ENCODE assay signal across 11 cellular contexts in genomic region chr18:76467371-76468190, GRCh38. TPM values are rescaled to one million over a fixed set of nuclear protein-coding genes. Genes with fewer than 3 reads are reported as not detected.
DNase-seq lines count a peak whose midpoint lies in the region; ATAC-seq and TF ChIP-seq lines count a peak whose summit lies in the region.
"Had no signal": no experiment of that assay in that cellular context is flagged by ENCODE, and none has a peak within 500 bp of the region (broad histone marks: within the 10 kb centered on the region; RNA-seq: fewer than 3 reads in every experiment).

No MANE protein-coding gene starts in this region.

- H3K9me3 Mint-ChIP-seq in mesothelial cell of epicardium = no peaks in the 10 kb centered on the region
- H3K9me3 Mint-ChIP-seq in activated T-helper 2 cell treated with anti-CD3 and anti-CD28 coated beads, Interferon-gamma antibody, Interleukin-2, Interleukin-4, amounts not matched to agents 10 μg/mL and 5 μg/mL and 100 μg/mL, durations not matched to agents 14 hours and 24 hours and 36 hours = no peaks in the 10 kb centered on the region

- H3K9me3 ChIP-seq in BLaER1 (no peaks in the 10 kb centered on the region), adrenal gland (replicated peaks in 1 of 3) (no peaks in the 10 kb centered on the region)

- H3K4me3 ChIP-seq in BLaER1 (no peak overlapping the region), adrenal gland (no peak overlapping the region)

- H3K36me3 ChIP-seq in BLaER1 (peaks cover 51% of the 10 kb centered on the region), adrenal gland (replicated peaks in 1 of 2) (no peaks in the 10 kb centered on the region)

- peak overlapping the region; percentile 53 for H3K27ac Mint-ChIP-seq in mesothelial cell of epicardium
- H3K27ac Mint-ChIP-seq in activated T-helper 2 cell treated with anti-CD3 and anti-CD28 coated beads, Interferon-gamma antibody, Interleukin-2, Interleukin-4, amounts not matched to agents 10 μg/mL and 5 μg/mL and 100 μg/mL, durations not matched to agents 14 hours and 24 hours and 36 hours = no peak overlapping the region

- H3K27me3 Mint-ChIP-seq in mesothelial cell of epicardium (ENCODE audit: low read depth) = no peaks in the 10 kb centered on the region
- peaks cover 7% of the 10 kb centered on the region for H3K27me3 Mint-ChIP-seq in activated T-helper 2 cell treated with anti-CD3 and anti-CD28 coated beads, Interferon-gamma antibody, Interleukin-2, Interleukin-4, amounts not matched to agents 10 μg/mL and 5 μg/mL and 100 μg/mL, durations not matched to agents 14 hours and 24 hours and 36 hours (ENCODE audit: low read depth)

- H3K4me3 Mint-ChIP-seq in mesothelial cell of epicardium = no peak overlapping the region
- H3K4me3 Mint-ChIP-seq in activated T-helper 2 cell treated with anti-CD3 and anti-CD28 coated beads, Interferon-gamma antibody, Interleukin-2, Interleukin-4, amounts not matched to agents 10 μg/mL and 5 μg/mL and 100 μg/mL, durations not matched to agents 14 hours and 24 hours and 36 hours (ENCODE audit: low read depth) = no peak overlapping the region

- H3K27ac ChIP-seq in BLaER1 (peak overlapping the region; percentile 66), adrenal gland (peak overlapping the region in 2 of 5 donors; percentile 15 to 28)

- WGBS in adrenal gland, 4 donors = 26 to 70% (median 43%) methylated on average over 10 to 19 of the region's 19 CpGs

- TF ChIP-seq POLR2A in adrenal gland (IDR thresholded peaks at IDR 0.05) = no peak

- peak overlapping the region; percentile 74 for H3K4me2 ChIP-seq in BLaER1

- peak overlapping the region; percentile 53; the same call in 1 of the 2 replicates for H3K9ac ChIP-seq in BLaER1

- peaks cover 5% of the 10 kb centered on the region for H3K36me3 Mint-ChIP-seq in mesothelial cell of epicardium
- H3K36me3 Mint-ChIP-seq in activated T-helper 2 cell treated with anti-CD3 and anti-CD28 coated beads, Interferon-gamma antibody, Interleukin-2, Interleukin-4, amounts not matched to agents 10 μg/mL and 5 μg/mL and 100 μg/mL, durations not matched to agents 14 hours and 24 hours and 36 hours (ENCODE audit: low read depth) = no peaks in the 10 kb centered on the region

- no peak for TF ChIP-seq CTCF in adrenal gland (IDR thresholded peaks at IDR 0.05)
- no peak for TF ChIP-seq CTCF in mesothelial cell of epicardium (IDR thresholded peaks at IDR 0.05; ENCODE audit: unreplicated experiment)

- H3K27me3 ChIP-seq in BLaER1 (no peaks in the 10 kb centered on the region), adrenal gland (no peaks in the 10 kb centered on the region)

- H3K4me1 Mint-ChIP-seq in mesothelial cell of epicardium = peaks cover 32% of the 10 kb centered on the region
- H3K4me1 Mint-ChIP-seq in activated T-helper 2 cell treated with anti-CD3 and anti-CD28 coated beads, Interferon-gamma antibody, Interleukin-2, Interleukin-4, amounts not matched to agents 10 μg/mL and 5 μg/mL and 100 μg/mL, durations not matched to agents 14 hours and 24 hours and 36 hours (ENCODE audit: low read depth) = peaks cover 11% of the 10 kb centered on the region

- H4K20me1 ChIP-seq in BLaER1 = peaks cover 100% of the 10 kb centered on the region

- DNase-seq in adrenal gland (peak in 4 of 7 donors; percentile 51 to 78 (median 62)), mesothelial cell of epicardium (ENCODE audit: low spot score in 2 of 2, unreplicated experiment in 2 of 2) (no peak), NCI-H1092 (lab: John Stamatoyannopoulos, UW) (no peak), DMS114 treated with DMSO at 0.1 percent for 48 hours (lab: John Stamatoyannopoulos, UW; ENCODE audit: unreplicated experiment) (no peak)
- DNase-seq in activated T-helper 2 cell treated with anti-CD3 and anti-CD28 coated beads, Interferon-gamma antibody, Interleukin-2, Interleukin-4, amounts not matched to agents 10 μg/mL and 5 μg/mL and 100 μg/mL, durations not matched to agents 14 hours and 24 hours and 36 hours (ENCODE audit: low spot score) = no peak
- DNase-seq: central memory CD4-positive, alpha-beta T cell; islet precursor cell; stimulated activated CD4-positive, alpha-beta T cell treated with anti-CD3 and anti-CD28 coated beads, Interleukin-4, amount 100 ng/mL, for 1 hour had no signal

- peak; percentile 56 for ATAC-seq in HG02938 (IDR thresholded peaks at IDR 0.05; ENCODE audit: unreplicated experiment)
- ATAC-seq in GM18867 (IDR thresholded peaks at IDR 0.05; ENCODE audit: unreplicated experiment) = no peak

- H3K4me1 ChIP-seq in BLaER1 (peaks cover 36% of the 10 kb centered on the region), adrenal gland (replicated peaks in 1 of 2) (peaks cover 7 to 24% of the 10 kb centered on the region in 2 donors)

- intact Hi-C loops in adrenal gland (cut with DNase I) = no loop called here
- intact Hi-C loops in activated T-helper 2 cell treated with anti-CD3 and anti-CD28 coated beads, Interferon-gamma antibody, Interleukin-2, Interleukin-4, amounts not matched to agents 10 μg/mL and 5 μg/mL and 100 μg/mL, durations not matched to agents 14 hours and 24 hours and 36 hours (cut with micrococcal nuclease) = no loop called here

RNA-seq across cellular contexts. Expression of gene ZNF516, which starts 27.5 kb away (rescaled TPM):
- 10 to 100 TPM; 23.8 to 60.1 (median 36.2) TPM for total RNA-seq in adrenal gland
- 10 to 100 TPM in 2 of 3 donors, 1 to 10 TPM in 1; 8.6 to 18.0 (median 15.0) TPM for polyA plus RNA-seq in adrenal gland
- total RNA-seq in mesothelial cell of epicardium = 84.4 to 92.1 TPM (median 90.9 TPM) in 3 replicates
- total RNA-seq in activated T-helper 2 cell treated with anti-CD3 and anti-CD28 coated beads, Interferon-gamma antibody, Interleukin-2, Interleukin-4, amounts not matched to agents 10 μg/mL and 5 μg/mL and 100 μg/mL, durations not matched to agents 14 hours and 24 hours and 36 hours = 1.2 and 1.9 TPM in 2 replicates

Comparison
In these comparisons a context has a peak if more than half of its experiments do, and no peak if none do; other contexts are left out.
1. DNase-seq: peak in adrenal gland (4 of 7); none in mesothelial cell of epicardium (0 of 2), NCI-H1092 (single experiment), activated T-helper 2 cell treated with anti-CD3 and anti-CD28 coated beads, Interferon-gamma antibody, Interleukin-2, Interleukin-4, amounts not matched to agents 10 μg/mL and 5 μg/mL and 100 μg/mL, durations not matched to agents 14 hours and 24 hours and 36 hours (single experiment) and DMS114 treated with DMSO at 0.1 percent for 48 hours (single experiment).